2 cellular contexts compared by ENCODE assay signal in the genomic region with DNA sequence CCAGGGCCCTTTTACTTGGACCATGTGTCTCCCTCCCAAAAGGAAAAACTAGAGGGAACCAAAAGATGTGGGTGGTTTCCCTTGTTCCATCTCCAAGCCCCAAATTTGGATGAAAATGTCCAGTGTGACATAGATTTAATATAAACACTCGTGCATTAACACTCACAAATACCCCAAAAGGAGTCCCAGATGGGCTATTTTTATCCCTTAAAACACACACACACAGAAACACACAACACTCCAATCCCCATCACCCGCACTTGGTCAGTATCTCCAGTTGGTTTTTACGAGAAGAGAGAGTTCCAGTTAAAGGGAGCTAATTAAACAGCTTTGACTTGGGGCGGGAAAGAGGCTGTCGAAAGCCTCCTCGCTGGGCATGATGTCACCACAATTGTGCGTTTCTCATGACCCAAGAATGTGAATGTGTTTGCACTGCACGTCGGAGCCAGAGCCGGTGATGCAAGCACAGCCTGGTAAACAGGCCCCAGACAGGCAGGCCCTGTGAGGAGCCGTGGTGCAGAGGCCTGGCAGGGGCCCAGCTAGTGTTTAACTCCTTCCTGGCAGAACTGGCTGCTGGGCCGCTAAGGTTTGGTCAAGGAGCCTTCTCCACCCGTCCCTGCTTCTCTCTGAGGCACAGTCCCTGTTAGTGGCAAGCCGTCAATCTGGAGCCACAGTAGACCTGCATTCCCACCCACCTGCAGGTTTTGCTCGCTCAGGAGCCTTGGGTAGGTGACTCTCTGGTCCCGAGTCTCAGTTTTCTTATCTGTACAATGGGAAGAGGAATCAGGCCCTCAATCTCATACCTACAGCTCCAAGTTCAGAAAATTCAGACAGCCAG.
A peak's percentile ranks its signal among the peaks of the same experiment; 100 is the strongest.
TF ChIP-seq lines count a peak whose summit lies in the region.

No MANE protein-coding gene starts in this region.

TF ChIP-seq in HEK293, 187 proteins besides CTCF, POLR2A, EP300 and RAD21 (continued from another document and continues in another):
- TF ChIP-seq ZNF639 (tag by site-specific recombination; IDR thresholded peaks at IDR 0.05) (peak; percentile 96), ZNF292 (tag by site-specific recombination; IDR thresholded peaks at IDR 0.05; ENCODE audit: borderline replicate concordance, low read depth) (no peak), BCL11B (tag by site-specific recombination; IDR thresholded peaks at IDR 0.05; ENCODE audit: low read depth) (no peak), ZNF223 (tag by site-specific recombination; IDR thresholded peaks at IDR 0.05) (no peak), ZNF274 (IDR thresholded peaks at IDR 0.05; ENCODE audit: low read length) (no peak), ZNF274 (tag by site-specific recombination; IDR thresholded peaks at IDR 0.05; ENCODE audit: borderline replicate concordance) (no peak), MYNN (tag by site-specific recombination; IDR thresholded peaks at IDR 0.05; ENCODE audit: borderline replicate concordance) (no peak), SALL2 (tag by site-specific recombination; IDR thresholded peaks at IDR 0.05; ENCODE audit: borderline replicate concordance) (no peak), ZEB2 (tag by site-specific recombination; IDR thresholded peaks at IDR 0.05) (peak; percentile 98), ZNF140 (tag by site-specific recombination; IDR thresholded peaks at IDR 0.05) (no peak), ZNF548 (tag by site-specific recombination; IDR thresholded peaks at IDR 0.05) (no peak), KLF16 (tag by site-specific recombination; IDR thresholded peaks at IDR 0.05) (no peak), ZNF24 (tag by site-specific recombination; IDR thresholded peaks at IDR 0.05) (peak; percentile 96), ZNF791 (tag by site-specific recombination; IDR thresholded peaks at IDR 0.05) (no peak), ZNF529 (tag by site-specific recombination; IDR thresholded peaks at IDR 0.05; ENCODE audit: insufficient replicate concordance) (no peak), ZNF394 (tag by site-specific recombination; IDR thresholded peaks at IDR 0.05; ENCODE audit: borderline replicate concordance) (peak; percentile 77; the same call in 1 of the 2 replicates), RBAK (tag by site-specific recombination; IDR thresholded peaks at IDR 0.05) (no peak), ZNF324 (tag by site-specific recombination; IDR thresholded peaks at IDR 0.05) (peak; percentile 98), ZFP69B (tag by site-specific recombination; IDR thresholded peaks at IDR 0.05) (peak; percentile 92), ZNF585B (tag by site-specific recombination; IDR thresholded peaks at IDR 0.05) (no peak), ZNF19 (tag by site-specific recombination; IDR thresholded peaks at IDR 0.05; ENCODE audit: low read depth) (no peak)
- TF ChIP-seq, protein P1, sequence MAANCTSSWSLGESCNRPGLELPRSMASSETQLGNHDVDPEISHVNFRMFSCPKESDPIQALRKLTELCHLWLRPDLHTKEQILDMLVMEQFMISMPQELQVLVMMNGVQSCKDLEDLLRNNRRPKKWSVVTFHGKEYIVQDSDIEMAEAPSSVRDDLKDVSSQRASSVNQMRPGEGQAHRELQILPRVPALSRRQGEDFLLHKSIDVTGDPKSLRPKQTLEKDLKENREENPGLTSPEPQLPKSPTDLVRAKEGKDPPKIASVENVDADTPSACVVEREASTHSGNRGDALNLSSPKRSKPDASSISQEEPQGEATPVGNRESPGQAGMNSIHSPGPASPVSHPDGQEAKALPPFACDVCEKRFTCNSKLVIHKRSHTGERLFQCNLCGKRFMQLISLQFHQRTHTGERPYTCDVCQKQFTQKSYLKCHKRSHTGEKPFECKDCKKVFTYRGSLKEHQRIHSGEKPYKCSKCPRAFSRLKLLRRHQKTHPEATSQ (tag by site-specific recombination; IDR thresholded peaks at IDR 0.05) = peak; percentile 84; the same call in 1 of the 2 replicates
- TF ChIP-seq, protein P2, sequence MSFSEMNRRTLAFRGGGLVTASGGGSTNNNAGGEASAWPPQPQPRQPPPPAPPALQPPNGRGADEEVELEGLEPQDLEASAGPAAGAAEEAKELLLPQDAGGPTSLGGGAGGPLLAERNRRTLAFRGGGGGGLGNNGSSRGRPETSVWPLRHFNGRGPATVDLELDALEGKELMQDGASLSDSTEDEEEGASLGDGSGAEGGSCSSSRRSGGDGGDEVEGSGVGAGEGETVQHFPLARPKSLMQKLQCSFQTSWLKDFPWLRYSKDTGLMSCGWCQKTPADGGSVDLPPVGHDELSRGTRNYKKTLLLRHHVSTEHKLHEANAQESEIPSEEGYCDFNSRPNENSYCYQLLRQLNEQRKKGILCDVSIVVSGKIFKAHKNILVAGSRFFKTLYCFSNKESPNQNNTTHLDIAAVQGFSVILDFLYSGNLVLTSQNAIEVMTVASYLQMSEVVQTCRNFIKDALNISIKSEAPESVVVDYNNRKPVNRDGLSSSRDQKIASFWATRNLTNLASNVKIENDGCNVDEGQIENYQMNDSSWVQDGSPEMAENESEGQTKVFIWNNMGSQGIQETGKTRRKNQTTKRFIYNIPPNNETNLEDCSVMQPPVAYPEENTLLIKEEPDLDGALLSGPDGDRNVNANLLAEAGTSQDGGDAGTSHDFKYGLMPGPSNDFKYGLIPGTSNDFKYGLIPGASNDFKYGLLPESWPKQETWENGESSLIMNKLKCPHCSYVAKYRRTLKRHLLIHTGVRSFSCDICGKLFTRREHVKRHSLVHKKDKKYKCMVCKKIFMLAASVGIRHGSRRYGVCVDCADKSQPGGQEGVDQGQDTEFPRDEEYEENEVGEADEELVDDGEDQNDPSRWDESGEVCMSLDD (tag by site-specific recombination; IDR thresholded peaks at IDR 0.05) = 0 out of 2 replicates have a peak, but pooled peaks have one; percentile 45
- TF ChIP-seq, protein P3, sequence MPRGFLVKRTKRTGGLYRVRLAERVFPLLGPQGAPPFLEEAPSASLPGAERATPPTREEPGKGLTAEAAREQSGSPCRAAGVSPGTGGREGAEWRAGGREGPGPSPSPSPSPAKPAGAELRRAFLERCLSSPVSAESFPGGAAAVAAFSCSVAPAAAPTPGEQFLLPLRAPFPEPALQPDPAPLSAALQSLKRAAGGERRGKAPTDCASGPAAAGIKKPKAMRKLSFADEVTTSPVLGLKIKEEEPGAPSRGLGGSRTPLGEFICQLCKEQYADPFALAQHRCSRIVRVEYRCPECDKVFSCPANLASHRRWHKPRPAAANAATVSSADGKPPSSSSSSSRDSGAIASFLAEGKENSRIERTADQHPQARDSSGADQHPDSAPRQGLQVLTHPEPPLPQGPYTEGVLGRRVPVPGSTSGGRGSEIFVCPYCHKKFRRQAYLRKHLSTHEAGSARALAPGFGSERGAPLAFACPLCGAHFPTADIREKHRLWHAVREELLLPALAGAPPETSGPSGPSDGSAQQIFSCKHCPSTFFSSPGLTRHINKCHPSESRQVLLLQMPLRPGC (tag by site-specific recombination; IDR thresholded peaks at IDR 0.05) = peak; percentile 96

TF ChIP-seq in SK-N-SH, 30 proteins besides CTCF, POLR2A, EP300 and RAD21 (continued from another document):
- no peak for TF ChIP-seq ZBTB33 (IDR thresholded peaks at IDR 0.05; ENCODE audit: borderline replicate concordance, low read depth)
- no peak; the same call in 1 of the 2 replicates for TF ChIP-seq FOSL2 (IDR thresholded peaks at IDR 0.05; ENCODE audit: borderline replicate concordance, low read depth)
- TF ChIP-seq RCOR1 (IDR thresholded peaks at IDR 0.05; ENCODE audit: low read length) = no peak
- TF ChIP-seq TAF1 (IDR thresholded peaks at IDR 0.05; ENCODE audit: borderline replicate concordance, low read depth, low read length) = no peak
- no peak for TF ChIP-seq GABPA (IDR thresholded peaks at IDR 0.05; ENCODE audit: low read depth)
- TF ChIP-seq RXRA (IDR thresholded peaks at IDR 0.05; ENCODE audit: borderline replicate concordance, low read depth) = no peak
- no peak; the same call in 1 of the 2 replicates for TF ChIP-seq FOXJ3 (CRISPR knock-in tag; IDR thresholded peaks at IDR 0.05)
- no peak for TF ChIP-seq ELF1 (IDR thresholded peaks at IDR 0.05)
- TF ChIP-seq REST (IDR thresholded peaks at IDR 0.05; ENCODE audit: low read depth, low read length) = no peak
- no peak for TF ChIP-seq SMC3 (IDR thresholded peaks at IDR 0.05; ENCODE audit: low read depth, low read length)
- TF ChIP-seq GATA2 (CRISPR knock-in tag; IDR thresholded peaks at IDR 0.05) = no peak
- TF ChIP-seq SIN3A (IDR thresholded peaks at IDR 0.05; ENCODE audit: borderline replicate concordance, low read depth, low read length) = peak; percentile 55; the same call in 1 of the 2 replicates
- TF ChIP-seq EZH2phosphoT487 (IDR thresholded peaks at IDR 0.05; ENCODE audit: borderline replicate concordance, low read depth) = no peak
- TF ChIP-seq, protein P4, sequence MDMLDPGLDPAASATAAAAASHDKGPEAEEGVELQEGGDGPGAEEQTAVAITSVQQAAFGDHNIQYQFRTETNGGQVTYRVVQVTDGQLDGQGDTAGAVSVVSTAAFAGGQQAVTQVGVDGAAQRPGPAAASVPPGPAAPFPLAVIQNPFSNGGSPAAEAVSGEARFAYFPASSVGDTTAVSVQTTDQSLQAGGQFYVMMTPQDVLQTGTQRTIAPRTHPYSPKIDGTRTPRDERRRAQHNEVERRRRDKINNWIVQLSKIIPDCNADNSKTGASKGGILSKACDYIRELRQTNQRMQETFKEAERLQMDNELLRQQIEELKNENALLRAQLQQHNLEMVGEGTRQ (IDR thresholded peaks at IDR 0.05; ENCODE audit: borderline replicate concordance, low read depth, low read length) = no peak
- TF ChIP-seq MXI1 (IDR thresholded peaks at IDR 0.05; ENCODE audit: low read depth, low read length) = no peak
- TF ChIP-seq, protein P5, sequence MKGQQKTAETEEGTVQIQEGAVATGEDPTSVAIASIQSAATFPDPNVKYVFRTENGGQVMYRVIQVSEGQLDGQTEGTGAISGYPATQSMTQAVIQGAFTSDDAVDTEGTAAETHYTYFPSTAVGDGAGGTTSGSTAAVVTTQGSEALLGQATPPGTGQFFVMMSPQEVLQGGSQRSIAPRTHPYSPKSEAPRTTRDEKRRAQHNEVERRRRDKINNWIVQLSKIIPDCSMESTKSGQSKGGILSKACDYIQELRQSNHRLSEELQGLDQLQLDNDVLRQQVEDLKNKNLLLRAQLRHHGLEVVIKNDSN (IDR thresholded peaks at IDR 0.05; ENCODE audit: borderline replicate concordance, low read depth) = no peak
- TF ChIP-seq MAX (IDR thresholded peaks at IDR 0.05; ENCODE audit: low read depth) = peak; percentile 84
- TF ChIP-seq YY1 (IDR thresholded peaks at IDR 0.05; ENCODE audit: low read depth) = no peak
- TF ChIP-seq TCF12 (IDR thresholded peaks at IDR 0.05) = peak; percentile 56; the same call in 1 of the 2 replicates
- no peak for TF ChIP-seq RFX5 (IDR thresholded peaks at IDR 0.05; ENCODE audit: low read length)
- TF ChIP-seq POLR2AphosphoS5 (IDR thresholded peaks at IDR 0.05; ENCODE audit: low read depth, low read length) = no peak
- TF ChIP-seq JUND (IDR thresholded peaks at IDR 0.05) = peak; percentile 32; the same call in 1 of the 2 replicates
- TF ChIP-seq NRF1 (IDR thresholded peaks at IDR 0.05; ENCODE audit: low read depth, low read length) = no peak
- TF ChIP-seq NFIC (IDR thresholded peaks at IDR 0.05; ENCODE audit: borderline replicate concordance) = peak; percentile 77
- TF ChIP-seq MEF2A (IDR thresholded peaks at IDR 0.05; ENCODE audit: borderline replicate concordance, low read depth) = no peak
- TF ChIP-seq TEAD4 (IDR thresholded peaks at IDR 0.05; ENCODE audit: borderline replicate concordance, insufficient read depth) = 0 out of 2 replicates have a peak, but pooled peaks have one; percentile 26
